In genomic region chr7:41885078-41885477, GRCh38 we compare ENCODE assay signal across 18 cellular contexts.
A peak's percentile ranks its signal among the peaks of the same experiment; 100 is the strongest.
DNase-seq lines count a peak whose midpoint lies in the region; ATAC-seq, FAIRE-seq and TF ChIP-seq lines count a peak whose summit lies in the region.
"Had no signal": no experiment of that assay in that cellular context is flagged by ENCODE, and none has a peak within 500 bp of the region (broad histone marks: within the 10 kb centered on the region; RNA-seq: fewer than 3 reads in every experiment).

No MANE protein-coding gene starts in this region.

- H3K9me3 ChIP-seq in astrocyte (ENCODE audit: insufficient read depth, low read depth, low read length) (no peaks in the 10 kb centered on the region), SJCRH30 (replicated peaks) (no peaks in the 10 kb centered on the region)

- peaks cover 5% of the 10 kb centered on the region for H3K9me3 Mint-ChIP-seq in astrocyte (ENCODE audit: unreplicated experiment)
- H3K9me3 Mint-ChIP-seq: dendritic cell treated with granulocyte-macrophage colony-stimulating factor and Interleukin-4, amounts not matched to agents 40 ng/mL and 50 ng/mL, for 4 days had no signal

- H3K36me3 Mint-ChIP-seq in astrocyte (ENCODE audit: low read depth, unreplicated experiment): no peaks in the 10 kb centered on the region

- H3K9ac ChIP-seq in astrocyte (ENCODE audit: low read length): peak overlapping the region; percentile 83
- H3K9ac ChIP-seq: BLaER1 had no signal

- H3K27me3 Mint-ChIP-seq in astrocyte (ENCODE audit: low read depth, unreplicated experiment): no peaks in the 10 kb centered on the region
- H3K27me3 Mint-ChIP-seq: activated CD4-positive, alpha-beta memory T cell treated with anti-CD3 and anti-CD28 coated beads, Interleukin-2, amount 10 ng/mL, durations not matched to agents 7 days and 5 days had no signal

- H3K27ac ChIP-seq in astrocyte (ENCODE audit: low read depth, low read length) (peak overlapping the region; percentile 96), SJCRH30 (no peak overlapping the region)
- H3K27ac ChIP-seq: BLaER1 had no signal

- H3K4me1 ChIP-seq in astrocyte (ENCODE audit: insufficient read depth, low read length) (peaks cover 53% of the 10 kb centered on the region), SJCRH30 (no peaks in the 10 kb centered on the region)

- H3K79me2 ChIP-seq in astrocyte (ENCODE audit: insufficient read depth, low read length): no peaks in the 10 kb centered on the region

- H3K4me3 Mint-ChIP-seq in astrocyte (ENCODE audit: unreplicated experiment): no peak overlapping the region
- H3K4me3 Mint-ChIP-seq: activated CD4-positive, alpha-beta memory T cell treated with anti-CD3 and anti-CD28 coated beads, Interleukin-2, amount 10 ng/mL, durations not matched to agents 7 days and 5 days; dendritic cell treated with granulocyte-macrophage colony-stimulating factor and Interleukin-4, amounts not matched to agents 40 ng/mL and 50 ng/mL, for 4 days had no signal

- DNase-seq in AG10803 (ENCODE audit: low read depth): peak; percentile 53
- DNase-seq in HCEC 1CT: peak; percentile 61
- peak; percentile 83 for DNase-seq in astrocyte (ENCODE audit: low read depth)
- DNase-seq in iris pigment epithelial cell (ENCODE audit: low read depth): peak; percentile 45
- DNase-seq in D341Med (ENCODE audit: low spot score): no peak
- DNase-seq in NCI-H774 (lab: John Stamatoyannopoulos, UW): no peak
- no peak for DNase-seq in SJCRH30
- DNase-seq: activated CD4-positive, alpha-beta memory T cell treated with anti-CD3 and anti-CD28 coated beads, Interleukin-2, amount 10 ng/mL, durations not matched to agents 7 days and 5 days; activated effector memory CD4-positive, alpha-beta T cell treated with Interleukin-2 at 50 U/mL for 16 hours; aorta; GOT3; left ventricle myocardium superior; NCI-H1694; NCI-H345 had no signal

- ATAC-seq in GM18858 (IDR thresholded peaks at IDR 0.05; ENCODE audit: unreplicated experiment): no peak
- ATAC-seq: esophagus mucosa had no signal

- H3K27me3 ChIP-seq in astrocyte (ENCODE audit: insufficient read depth, low read length) (no peaks in the 10 kb centered on the region), SJCRH30 (peaks cover 19% of the 10 kb centered on the region)
- H3K27me3 ChIP-seq: BLaER1 had no signal

- H4K20me1 ChIP-seq in astrocyte (ENCODE audit: insufficient read depth, low read length): no peaks in the 10 kb centered on the region
- H4K20me1 ChIP-seq: BLaER1 had no signal

- no peaks in the 10 kb centered on the region for H3K36me3 ChIP-seq in astrocyte (ENCODE audit: insufficient read depth, low read length)
- H3K36me3 ChIP-seq in SJCRH30: no peaks in the 10 kb centered on the region
- H3K36me3 ChIP-seq: BLaER1 had no signal

- no peak for FAIRE-seq in astrocyte (lab: Jason Lieb, UNC)

- peak overlapping the region; percentile 56 for H3K27ac Mint-ChIP-seq in astrocyte (ENCODE audit: unreplicated experiment)
- H3K27ac Mint-ChIP-seq: activated CD4-positive, alpha-beta memory T cell treated with anti-CD3 and anti-CD28 coated beads, Interleukin-2, amount 10 ng/mL, durations not matched to agents 7 days and 5 days; dendritic cell treated with granulocyte-macrophage colony-stimulating factor and Interleukin-4, amounts not matched to agents 40 ng/mL and 50 ng/mL, for 4 days had no signal

- H3K4me1 Mint-ChIP-seq in astrocyte (ENCODE audit: low read depth, unreplicated experiment): peaks cover 47% of the 10 kb centered on the region

- H3K4me3 ChIP-seq in AG10803 (ENCODE audit: low read length) (no peak overlapping the region), astrocyte (ENCODE audit: insufficient read depth, low read depth, low read length) (no peak overlapping the region), SJCRH30 (no peak overlapping the region)
- H3K4me3 ChIP-seq: BLaER1 had no signal

- no peak for TF ChIP-seq CTCF in AG10803 (conservative IDR thresholded peaks at IDR 0.05; ENCODE audit: low read length)
- TF ChIP-seq CTCF in astrocyte (IDR thresholded peaks at IDR 0.05; ENCODE audit: insufficient read depth, low read depth, low read length): no peak

- peak overlapping the region; percentile 78 for H3K4me2 ChIP-seq in astrocyte (ENCODE audit: low read length)
- H3K4me2 ChIP-seq: BLaER1 had no signal

- no peak overlapping the region for H2AFZ ChIP-seq in astrocyte (ENCODE audit: low read depth, low read length)

Comparison
In these comparisons a context has a peak if more than half of its experiments do, and no peak if none do; other contexts are left out.
1. DNase-seq: peak in AG10803 (single experiment), HCEC 1CT (single experiment), astrocyte (single experiment) and iris pigment epithelial cell (single experiment); none in D341Med (single experiment), NCI-H774 (single experiment) and SJCRH30 (0 of 2).